ENCODE assay signal across 9 cellular contexts in the genomic region with DNA sequence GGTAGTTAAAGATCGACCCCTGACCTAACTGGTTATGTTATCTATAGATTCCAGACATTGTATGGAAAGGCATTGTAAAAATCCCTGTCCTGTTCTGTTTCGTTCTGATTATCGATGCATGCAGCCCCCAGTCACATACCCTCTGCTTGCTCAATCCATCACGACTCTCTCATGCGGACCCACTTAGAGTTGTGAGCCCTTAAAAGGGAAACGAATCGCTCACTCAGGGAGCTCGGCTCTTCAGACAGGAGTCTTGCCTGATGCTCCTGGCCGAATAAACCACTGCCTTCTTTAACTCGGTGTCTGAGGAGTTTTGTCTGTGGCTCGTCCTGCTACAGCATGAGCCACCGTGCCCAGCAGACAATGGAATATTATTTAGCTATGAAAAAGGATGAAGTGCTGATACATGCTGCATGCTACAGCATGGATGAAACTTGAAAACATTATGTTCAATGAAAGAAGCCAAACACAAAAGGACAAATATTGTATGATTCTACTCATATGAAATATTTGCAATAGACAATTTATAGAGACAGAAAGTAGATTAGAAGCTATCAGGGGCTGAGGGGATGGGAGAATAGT. TPM values are rescaled to one million over a fixed set of nuclear protein-coding genes. Genes with fewer than 3 reads are reported as not detected.
DNase-seq lines count a peak whose midpoint lies in the region; ATAC-seq and TF ChIP-seq lines count a peak whose summit lies in the region.
"Had no signal": no experiment of that assay in that cellular context is flagged by ENCODE, and none has a peak within 500 bp of the region (broad histone marks: within the 10 kb centered on the region; RNA-seq: fewer than 3 reads in every experiment).

No MANE protein-coding gene starts in this region.

- no peak overlapping the region; the same call in 1 of the 2 replicates for H3K27ac Mint-ChIP-seq in GM23338
- peak overlapping the region; percentile 83 for H3K27ac Mint-ChIP-seq in activated naive CD8-positive, alpha-beta T cell
- H3K27ac Mint-ChIP-seq in naive thymus-derived CD4-positive, alpha-beta T cell: peak overlapping the region; percentile 6 to 96 (median 81)

- H3K36me3 ChIP-seq in GM23338 (ENCODE audit: insufficient read depth): no peaks in the 10 kb centered on the region
- no peaks in the 10 kb centered on the region for H3K36me3 ChIP-seq in naive thymus-derived CD4-positive, alpha-beta T cell (ENCODE audit: control insufficient read depth in 2 of 3, insufficient read depth in 3 of 3, low read length in 3 of 3)
- H3K36me3 ChIP-seq: colonic mucosa had no signal

- CTCF ChIA-PET in naive thymus-derived CD4-positive, alpha-beta T cell (lab: Charles Lee): interaction anchor here (0.6 to 4.4 kb wide), 25 partner anchors 9 to 274 kb away, joined by 3 to 56 read pairs (median 6); a partner anchor contains a TSS

- intact Hi-C loops in naive thymus-derived CD4-positive, alpha-beta T cell (cut with micrococcal nuclease): loop anchor here (1.0 to 5.0 kb wide), 7 partner anchors 12 to 105 kb away; a partner anchor contains a TSS

- no peak overlapping the region for H3K4me2 ChIP-seq in GM23338

- no peak overlapping the region for H2AFZ ChIP-seq in GM23338

- no peaks in the 10 kb centered on the region for H3K9me3 ChIP-seq in naive thymus-derived CD4-positive, alpha-beta T cell (ENCODE audit: control insufficient read depth in 2 of 3, low read length in 3 of 3)
- H3K9me3 ChIP-seq: colonic mucosa had no signal

- H3K9me2 ChIP-seq in GM23338 (ENCODE audit: insufficient read depth): no peaks in the 10 kb centered on the region

- no peak for ATAC-seq in GM23338
- no peak for ATAC-seq in naive thymus-derived CD4-positive, alpha-beta T cell
- no peak for ATAC-seq in HG03378 (IDR thresholded peaks at IDR 0.05; ENCODE audit: unreplicated experiment)
- no peak for ATAC-seq in HG02610 (IDR thresholded peaks at IDR 0.05; ENCODE audit: unreplicated experiment)

- H3K9me3 Mint-ChIP-seq in GM23338: no peaks in the 10 kb centered on the region
- H3K9me3 Mint-ChIP-seq in activated naive CD8-positive, alpha-beta T cell (ENCODE audit: low read depth): no peaks in the 10 kb centered on the region
- no peaks in the 10 kb centered on the region for H3K9me3 Mint-ChIP-seq in naive thymus-derived CD4-positive, alpha-beta T cell

- H3F3A ChIP-seq in GM23338 (replicated peaks; ENCODE audit: low read depth): no peaks in the 10 kb centered on the region

- H3K27me3 ChIP-seq in GM23338 (ENCODE audit: insufficient read depth): no peaks in the 10 kb centered on the region
- no peaks in the 10 kb centered on the region for H3K27me3 ChIP-seq in naive thymus-derived CD4-positive, alpha-beta T cell (ENCODE audit: control insufficient read depth in 2 of 2, insufficient read depth in 2 of 2, low read length in 2 of 2)
- H3K27me3 ChIP-seq: colonic mucosa had no signal

- H4K20me1 ChIP-seq in GM23338 (replicated peaks; ENCODE audit: insufficient read depth): no peaks in the 10 kb centered on the region

- DNase-seq in AG09309 (ENCODE audit: low read depth) (no peak), GM23338 (ENCODE audit: low spot score) (no peak), GM19240 (ENCODE audit: insufficient read length, low spot score) (no peak), occipital lobe (lab: John Stamatoyannopoulos, UW) (no peak)
- no peak for DNase-seq in naive thymus-derived CD4-positive, alpha-beta T cell

- H3K4me1 ChIP-seq in GM23338 (ENCODE audit: insufficient read depth): no peaks in the 10 kb centered on the region
- peaks cover 0 to 5% of the 10 kb centered on the region in 2 donors for H3K4me1 ChIP-seq in naive thymus-derived CD4-positive, alpha-beta T cell (ENCODE audit: control insufficient read depth in 2 of 2, insufficient read depth in 2 of 2, low read length in 2 of 2)

- TF ChIP-seq CTCF in AG09309 (IDR thresholded peaks at IDR 0.05; ENCODE audit: control insufficient read depth, insufficient read depth, low read depth, low read length, missing control alignments) (no peak), GM23338 (conservative IDR thresholded peaks at IDR 0.05; ENCODE audit: low read depth in 2 of 2) (no peak)

- H3K27me3 Mint-ChIP-seq in GM23338 (ENCODE audit: insufficient read depth, low read depth, poor library complexity): peaks cover 7% of the 10 kb centered on the region
- peaks cover 2% of the 10 kb centered on the region for H3K27me3 Mint-ChIP-seq in activated naive CD8-positive, alpha-beta T cell
- H3K27me3 Mint-ChIP-seq in naive thymus-derived CD4-positive, alpha-beta T cell: peaks cover 0 to 13% (median 0%) of the 10 kb centered on the region in 5 donors

- peak overlapping the region; percentile 69 for H3K4me3 Mint-ChIP-seq in GM23338
- H3K4me3 Mint-ChIP-seq in activated naive CD8-positive, alpha-beta T cell: peak overlapping the region; percentile 88
- H3K4me3 Mint-ChIP-seq in naive thymus-derived CD4-positive, alpha-beta T cell: peak overlapping the region; percentile 69 to 88 (median 80)

- H3K4me3 ChIP-seq in AG09309 (ENCODE audit: control insufficient read depth, low read depth, low read length) (peak overlapping the region; percentile 10), GM23338 (no peak overlapping the region)
- peak overlapping the region; percentile 1 for H3K4me3 ChIP-seq in naive thymus-derived CD4-positive, alpha-beta T cell (ENCODE audit: low read length)
- H3K4me3 ChIP-seq: colonic mucosa had no signal

- no peaks in the 10 kb centered on the region for H3K36me3 Mint-ChIP-seq in GM23338 (ENCODE audit: low read depth)
- H3K36me3 Mint-ChIP-seq in activated naive CD8-positive, alpha-beta T cell: no peaks in the 10 kb centered on the region
- H3K36me3 Mint-ChIP-seq in naive thymus-derived CD4-positive, alpha-beta T cell: no peaks in the 10 kb centered on the region

- POLR2A ChIA-PET in naive thymus-derived CD4-positive, alpha-beta T cell (lab: Charles Lee): interaction anchor here (0.8 to 2.6 kb wide), 12 partner anchors 10 to 94 kb away, joined by 3 to 38 read pairs (median 4); a partner anchor contains a TSS

- H3K79me2 ChIP-seq in GM23338 (replicated peaks; ENCODE audit: insufficient read depth): no peaks in the 10 kb centered on the region

- H3K27ac ChIP-seq in GM23338 (ENCODE audit: low read depth): no peak overlapping the region
- peak overlapping the region; percentile 56 for H3K27ac ChIP-seq in naive thymus-derived CD4-positive, alpha-beta T cell (ENCODE audit: low read depth, low read length)
- H3K27ac ChIP-seq: colonic mucosa had no signal

- H3K4me1 Mint-ChIP-seq in GM23338: peaks cover 2% of the 10 kb centered on the region; the same call in 1 of the 3 replicates
- H3K4me1 Mint-ChIP-seq in activated naive CD8-positive, alpha-beta T cell (ENCODE audit: low read depth): peaks cover 10% of the 10 kb centered on the region
- H3K4me1 Mint-ChIP-seq in naive thymus-derived CD4-positive, alpha-beta T cell: peaks cover 11 to 14% (median 12%) of the 10 kb centered on the region in 7 donors

TF ChIP-seq in GM23338, 12 proteins besides CTCF, POLR2A, EP300 and RAD21 (continues in another document):
- TF ChIP-seq ZNF331 (CRISPR knock-in tag; IDR thresholded peaks at IDR 0.05; ENCODE audit: low read depth) (no peak), EZH2 (IDR thresholded peaks at IDR 0.05; ENCODE audit: low read depth, unreplicated experiment) (no peak), STAT1 (IDR thresholded peaks at IDR 0.05; ENCODE audit: unreplicated experiment) (no peak)
- TF ChIP-seq, protein P1, sequence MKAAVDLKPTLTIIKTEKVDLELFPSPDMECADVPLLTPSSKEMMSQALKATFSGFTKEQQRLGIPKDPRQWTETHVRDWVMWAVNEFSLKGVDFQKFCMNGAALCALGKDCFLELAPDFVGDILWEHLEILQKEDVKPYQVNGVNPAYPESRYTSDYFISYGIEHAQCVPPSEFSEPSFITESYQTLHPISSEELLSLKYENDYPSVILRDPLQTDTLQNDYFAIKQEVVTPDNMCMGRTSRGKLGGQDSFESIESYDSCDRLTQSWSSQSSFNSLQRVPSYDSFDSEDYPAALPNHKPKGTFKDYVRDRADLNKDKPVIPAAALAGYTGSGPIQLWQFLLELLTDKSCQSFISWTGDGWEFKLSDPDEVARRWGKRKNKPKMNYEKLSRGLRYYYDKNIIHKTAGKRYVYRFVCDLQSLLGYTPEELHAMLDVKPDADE (IDR thresholded peaks at IDR 0.05): no peak

RNA-seq across cellular contexts. Expression of a gene that starts 12.0 kb away (rescaled TPM):
- total RNA-seq in GM23338 (2014; rRNA removed; shearing (Covaris generic)): not detected in 2 replicates
- not detected in 2 replicates for polyA plus RNA-seq in GM23338 (2016; fragmentation: Nextera tagmentation; extraction: Ambion mirVana)
- 100 to 1,000 TPM in 1 of 5 experiments, 1 to 10 TPM in 1, not detected in 3; 6.4 to 123 TPM for total RNA-seq in naive thymus-derived CD4-positive, alpha-beta T cell
- under 1 TPM in 1 of 2 donors, not detected in 1; 0.71 TPM for polyA plus RNA-seq in naive thymus-derived CD4-positive, alpha-beta T cell
- total RNA-seq in occipital lobe: not detected

RNA-seq across cellular contexts. Expression of a gene that starts 16.7 kb away (rescaled TPM):
- 53.7 and 57.1 TPM in 2 replicates for total RNA-seq in GM23338 (2014; rRNA removed; shearing (Covaris generic))
- 33.1 and 36.9 TPM in 2 replicates for polyA plus RNA-seq in GM23338 (2016; fragmentation: Nextera tagmentation; extraction: Ambion mirVana)
- 100 to 1,000 TPM in 3 of 5 experiments, 10 to 100 TPM in 2; 64.2 to 124 (median 102) TPM for total RNA-seq in naive thymus-derived CD4-positive, alpha-beta T cell
- polyA plus RNA-seq in naive thymus-derived CD4-positive, alpha-beta T cell: 10 to 100 TPM; 20.8 to 22.3 TPM
- total RNA-seq in occipital lobe: 32.0 TPM

RNA-seq across cellular contexts. Expression of a gene that starts 31.6 kb away (rescaled TPM):
- total RNA-seq in GM23338 (2014; rRNA removed; shearing (Covaris generic)): 8.5 and 10.2 TPM in 2 replicates
- polyA plus RNA-seq in GM23338 (2016; fragmentation: Nextera tagmentation; extraction: Ambion mirVana): 7.7 and 8.4 TPM in 2 replicates
- 1 to 10 TPM in 1 of 5 experiments, under 1 TPM in 3, not detected in 1; 0.27 to 1.6 (median 0.62) TPM for total RNA-seq in naive thymus-derived CD4-positive, alpha-beta T cell
- not detected for polyA plus RNA-seq in naive thymus-derived CD4-positive, alpha-beta T cell
- 0.94 TPM for total RNA-seq in occipital lobe

RNA-seq across cellular contexts. Expression of a gene that starts 47.6 kb away (rescaled TPM):
- 46.7 and 50.4 TPM in 2 replicates for total RNA-seq in GM23338 (2014; rRNA removed; shearing (Covaris generic))
- polyA plus RNA-seq in GM23338 (2016; fragmentation: Nextera tagmentation; extraction: Ambion mirVana): 9.5 and 10.9 TPM in 2 replicates
- 100 to 1,000 TPM in 2 of 5 experiments, 10 to 100 TPM in 3; 66.4 to 157 (median 89.2) TPM for total RNA-seq in naive thymus-derived CD4-positive, alpha-beta T cell
- 10 to 100 TPM; 12.9 to 23.0 TPM for polyA plus RNA-seq in naive thymus-derived CD4-positive, alpha-beta T cell
- total RNA-seq in occipital lobe: 1.9 TPM
